35 cellular contexts compared by ENCODE assay signal in genomic region chr18:58192519-58192918, GRCh38.
"Had no signal": no experiment of that assay in that cellular context is flagged by ENCODE, and none has a peak within 500 bp of the region (broad histone marks: within the 10 kb centered on the region; RNA-seq: fewer than 3 reads in every experiment).

No MANE protein-coding gene starts in this region.

- H3K4me3 Mint-ChIP-seq: activated B cell treated with CpG ODN at 0.5 μM for 24 hours; activated CD4-positive, alpha-beta memory T cell treated with anti-CD3 and anti-CD28 coated beads for 36 hours; activated CD4-positive, alpha-beta T cell treated with anti-CD3 and anti-CD28 coated beads, Interleukin-2, amount 10 ng/mL, durations not matched to agents 24 days and 14 days; activated CD8-positive, alpha-beta T cell treated with anti-CD3 and anti-CD28 coated beads for 36 hours; activated naive CD4-positive, alpha-beta T cell treated with anti-CD3 and anti-CD28 coated beads, Interleukin-2, amount 10 ng/mL, durations not matched to agents 7 days and 5 days; activated naive CD4-positive, alpha-beta T cell treated with anti-CD3 and anti-CD28 coated beads, Interleukin-2, amount 50 U/mL, for 24 hours; activated naive CD8-positive, alpha-beta T cell; activated naive CD8-positive, alpha-beta T cell treated with anti-CD3 and anti-CD28 coated beads, Interleukin-2, amount 10 ng/mL, durations not matched to agents 7 days and 5 days; activated naive CD8-positive, alpha-beta T cell treated with anti-CD3 and anti-CD28 coated beads, Interleukin-2, amount 50 U/mL, for 24 hours; activated T-cell treated with anti-CD3 and anti-CD28 coated beads, Interleukin-2, amount 50 U/mL, for 4 hours; activated T-cell treated with anti-CD3 and anti-CD28 coated beads, Interleukin-2, amount 50 U/mL, for 72 hours; activated T-helper 1 cell treated with anti-CD3 and anti-CD28 coated beads, Interleukin-12 subunit alpha, Interleukin-12 subunit beta, Interleukin-2, Interleukin-4 antibody, amounts not matched to agents 30 ng/mL and 10 ng/mL and 1 ng/mL, durations not matched to agents 14 hours and 24 hours and 36 hours; activated T-helper 17 cell treated with anti-CD3 and anti-CD28 coated beads, Interleukin-2, amount 50 U/mL, for 72 hours; brain; central memory CD8-positive, alpha-beta T cell; T-helper 1 cell treated with Interleukin-12 subunit alpha and Interleukin-12 subunit beta and Interleukin-4 antibody, amounts not matched to agents 30 μg/mL and 1 μg/mL, for 36 hours; T-helper 2 cell treated with Interferon-gamma antibody and Interleukin-4, amounts not matched to agents 5 μg/mL and 100 μg/mL, for 36 hours had no signal

- H3K9me3 Mint-ChIP-seq: activated B cell treated with CpG ODN at 0.5 μM for 24 hours; activated CD4-positive, alpha-beta memory T cell treated with anti-CD3 and anti-CD28 coated beads for 36 hours; activated CD4-positive, alpha-beta T cell treated with anti-CD3 and anti-CD28 coated beads, Interleukin-2, amount 10 ng/mL, durations not matched to agents 24 days and 14 days; activated CD8-positive, alpha-beta T cell treated with anti-CD3 and anti-CD28 coated beads for 36 hours; activated naive CD4-positive, alpha-beta T cell treated with anti-CD3 and anti-CD28 coated beads, Interleukin-2, amount 10 ng/mL, durations not matched to agents 7 days and 5 days; activated naive CD4-positive, alpha-beta T cell treated with anti-CD3 and anti-CD28 coated beads, Interleukin-2, amount 50 U/mL, for 24 hours; activated naive CD8-positive, alpha-beta T cell treated with anti-CD3 and anti-CD28 coated beads, Interleukin-2, amount 10 ng/mL, durations not matched to agents 7 days and 5 days; activated naive CD8-positive, alpha-beta T cell treated with anti-CD3 and anti-CD28 coated beads, Interleukin-2, amount 50 U/mL, for 24 hours; activated T-cell treated with anti-CD3 and anti-CD28 coated beads, Interleukin-2, amount 50 U/mL, for 4 hours; activated T-cell treated with anti-CD3 and anti-CD28 coated beads, Interleukin-2, amount 50 U/mL, for 72 hours; activated T-helper 1 cell treated with anti-CD3 and anti-CD28 coated beads, Interleukin-12 subunit alpha, Interleukin-12 subunit beta, Interleukin-2, Interleukin-4 antibody, amounts not matched to agents 30 ng/mL and 10 ng/mL and 1 ng/mL, durations not matched to agents 14 hours and 24 hours and 36 hours; activated T-helper 17 cell treated with anti-CD3 and anti-CD28 coated beads, Interleukin-2, amount 50 U/mL, for 72 hours; brain; central memory CD8-positive, alpha-beta T cell; T-helper 1 cell treated with Interleukin-12 subunit alpha and Interleukin-12 subunit beta and Interleukin-4 antibody, amounts not matched to agents 30 μg/mL and 1 μg/mL, for 36 hours; T-helper 2 cell treated with Interferon-gamma antibody and Interleukin-4, amounts not matched to agents 5 μg/mL and 100 μg/mL, for 36 hours had no signal

- H3K27ac Mint-ChIP-seq: activated B cell treated with CpG ODN at 0.5 μM for 24 hours; activated CD4-positive, alpha-beta memory T cell treated with anti-CD3 and anti-CD28 coated beads for 36 hours; activated CD4-positive, alpha-beta T cell treated with anti-CD3 and anti-CD28 coated beads, Interleukin-2, amount 10 ng/mL, durations not matched to agents 24 days and 14 days; activated CD8-positive, alpha-beta T cell treated with anti-CD3 and anti-CD28 coated beads for 36 hours; activated naive CD4-positive, alpha-beta T cell treated with anti-CD3 and anti-CD28 coated beads, Interleukin-2, amount 10 ng/mL, durations not matched to agents 7 days and 5 days; activated naive CD4-positive, alpha-beta T cell treated with anti-CD3 and anti-CD28 coated beads, Interleukin-2, amount 50 U/mL, for 24 hours; activated naive CD8-positive, alpha-beta T cell; activated naive CD8-positive, alpha-beta T cell treated with anti-CD3 and anti-CD28 coated beads, Interleukin-2, amount 10 ng/mL, durations not matched to agents 7 days and 5 days; activated naive CD8-positive, alpha-beta T cell treated with anti-CD3 and anti-CD28 coated beads, Interleukin-2, amount 50 U/mL, for 24 hours; activated T-cell treated with anti-CD3 and anti-CD28 coated beads, Interleukin-2, amount 50 U/mL, for 72 hours; activated T-helper 1 cell treated with anti-CD3 and anti-CD28 coated beads, Interleukin-12 subunit alpha, Interleukin-12 subunit beta, Interleukin-2, Interleukin-4 antibody, amounts not matched to agents 30 ng/mL and 10 ng/mL and 1 ng/mL, durations not matched to agents 14 hours and 24 hours and 36 hours; activated T-helper 17 cell treated with anti-CD3 and anti-CD28 coated beads, Interleukin-2, amount 50 U/mL, for 72 hours; T-helper 1 cell treated with Interleukin-12 subunit alpha and Interleukin-12 subunit beta and Interleukin-4 antibody, amounts not matched to agents 30 μg/mL and 1 μg/mL, for 36 hours; T-helper 2 cell treated with Interferon-gamma antibody and Interleukin-4, amounts not matched to agents 5 μg/mL and 100 μg/mL, for 36 hours had no signal

- H3K4me3 ChIP-seq: ascending aorta, cardiac muscle cell had no signal

- DNase-seq: activated B cell treated with CpG ODN at 0.5 μM for 24 hours; activated CD4-positive, alpha-beta memory T cell treated with anti-CD3 and anti-CD28 coated beads for 36 hours; activated CD4-positive, alpha-beta T cell treated with anti-CD3 and anti-CD28 coated beads for 4 hours; activated CD4-positive, alpha-beta T cell treated with anti-CD3 and anti-CD28 coated beads, Interleukin-2, amount 10 ng/mL, durations not matched to agents 24 days and 14 days; activated CD4-positive, alpha-beta T cell treated with anti-CD3 and anti-CD28 coated beads, Interleukin-2, amount 50 U/mL, for 1 hour; activated CD4-positive, alpha-beta T cell treated with anti-CD3 and anti-CD28 coated beads, Interleukin-2, amount 50 U/mL, for 4 hours; activated CD4-positive, CD25-positive, alpha-beta regulatory T cell treated with anti-CD3 and anti-CD28 coated beads, Interleukin-2, amount 50 U/mL, for 72 hours; activated CD8-positive, alpha-beta memory T cell treated with anti-CD3 and anti-CD28 coated beads, Interleukin-2, amount 50 U/mL, for 4 hours; activated CD8-positive, alpha-beta T cell treated with anti-CD3 and anti-CD28 coated beads for 36 hours; activated effector memory CD4-positive, alpha-beta T cell treated with anti-CD3 and anti-CD28 coated beads, Interleukin-2, amount 50 U/mL, for 16 hours; activated gamma-delta T cell treated with Interleukin-2 at 50 U/mL for 16 hours; activated naive CD4-positive, alpha-beta T cell treated with anti-CD3 and anti-CD28 coated beads, Interleukin-2, amount 10 ng/mL, durations not matched to agents 7 days and 5 days; activated naive CD4-positive, alpha-beta T cell treated with Interleukin-2 at 50 U/mL for 16 hours; activated naive CD8-positive, alpha-beta T cell treated with anti-CD3 and anti-CD28 coated beads, Interleukin-2, amount 10 ng/mL, durations not matched to agents 7 days and 5 days; activated naive CD8-positive, alpha-beta T cell treated with anti-CD3 and anti-CD28 coated beads, Interleukin-2, amount 50 U/mL, for 24 hours; activated T-cell treated with anti-CD3 and anti-CD28 coated beads for 4 hours; activated T-cell treated with anti-CD3 and anti-CD28 coated beads, Interleukin-2, amount 50 U/mL, for 1 hour; activated T-cell treated with anti-CD3 and anti-CD28 coated beads, Interleukin-2, amount 50 U/mL, for 4 hours; activated T-cell treated with anti-CD3 and anti-CD28 coated beads, Interleukin-2, amount 50 U/mL, for 72 hours; amygdala; anterior cingulate cortex; SW 1271; T-helper 1 cell; T-helper 2 cell; T-helper 9 cell had no signal

- H3K4me1 ChIP-seq: ascending aorta had no signal

- H3K36me3 ChIP-seq: ascending aorta, cardiac muscle cell had no signal

- H3K36me3 Mint-ChIP-seq: activated CD4-positive, alpha-beta memory T cell treated with anti-CD3 and anti-CD28 coated beads for 36 hours; activated naive CD4-positive, alpha-beta T cell treated with anti-CD3 and anti-CD28 coated beads, Interleukin-2, amount 10 ng/mL, durations not matched to agents 7 days and 5 days; activated naive CD4-positive, alpha-beta T cell treated with anti-CD3 and anti-CD28 coated beads, Interleukin-2, amount 50 U/mL, for 24 hours; activated naive CD8-positive, alpha-beta T cell treated with anti-CD3 and anti-CD28 coated beads, Interleukin-2, amount 10 ng/mL, durations not matched to agents 7 days and 5 days; brain had no signal

- H3K4me1 Mint-ChIP-seq: activated T-helper 17 cell treated with anti-CD3 and anti-CD28 coated beads, Interleukin-2, amount 50 U/mL, for 72 hours had no signal

- H3K9me3 ChIP-seq: ascending aorta had no signal

- H3K27me3 ChIP-seq: ascending aorta, cardiac muscle cell had no signal

- ATAC-seq: activated CD8-positive, alpha-beta T cell treated with anti-CD3 and anti-CD28 coated beads for 36 hours; activated naive CD8-positive, alpha-beta T cell treated with anti-CD3 and anti-CD28 coated beads, Interleukin-2, amount 50 U/mL, for 24 hours; activated T-cell treated with anti-CD3 and anti-CD28 coated beads, Interleukin-2, amount 50 U/mL, for 4 hours; activated T-cell treated with anti-CD3 and anti-CD28 coated beads, Interleukin-2, amount 50 U/mL, for 72 hours; activated T-helper 17 cell treated with anti-CD3 and anti-CD28 coated beads, Interleukin-2, amount 50 U/mL, for 72 hours had no signal

- H3K27me3 Mint-ChIP-seq: activated naive CD4-positive, alpha-beta T cell treated with anti-CD3 and anti-CD28 coated beads, Interleukin-2, amount 50 U/mL, for 24 hours; activated naive CD8-positive, alpha-beta T cell; activated naive CD8-positive, alpha-beta T cell treated with anti-CD3 and anti-CD28 coated beads, Interleukin-2, amount 50 U/mL, for 24 hours; brain had no signal

- H3K27ac ChIP-seq: ascending aorta, cardiac muscle cell had no signal
